ENCODE assay signal across 24 cellular contexts in genomic region chr3:84042717-84043116, GRCh38.
DNase-seq lines count a peak whose midpoint lies in the region; ATAC-seq, FAIRE-seq and TF ChIP-seq lines count a peak whose summit lies in the region.
"Had no signal": no experiment of that assay in that cellular context is flagged by ENCODE, and none has a peak within 500 bp of the region (broad histone marks: within the 10 kb centered on the region; RNA-seq: fewer than 3 reads in every experiment).

No MANE protein-coding gene starts in this region.

- ATAC-seq in GM19328 (IDR thresholded peaks at IDR 0.05; ENCODE audit: unreplicated experiment) (no peak), HG03039 (IDR thresholded peaks at IDR 0.05; ENCODE audit: unreplicated experiment) (no peak)
- ATAC-seq: A549, GM12878, GM23338 had no signal

- no peaks in the 10 kb centered on the region for H3F3A ChIP-seq in SU-DHL-6 (ENCODE audit: insufficient read depth)

- H3K4me2 ChIP-seq in SU-DHL-6 (ENCODE audit: low read depth, low read length, poor library complexity, severe bottlenecking) (no peak overlapping the region), osteoblast (ENCODE audit: insufficient read depth, low read length) (no peak overlapping the region)
- H3K4me2 ChIP-seq: A549; BLaER1 treated with 17β-estradiol and CSF1 and Interleukin-3, amounts not matched to agents 10 nM and 100 nM; GM23338 had no signal

- peak; percentile 27 for FAIRE-seq in H54 (lab: Jason Lieb, UNC)
- FAIRE-seq: A549, D721Med, GM12878, GM18507 had no signal

- H3K9me2 ChIP-seq in SU-DHL-6 (replicated peaks; ENCODE audit: insufficient read depth, low read length), result no peaks in the 10 kb centered on the region

- TF ChIP-seq CTCF in SU-DHL-6 (IDR thresholded peaks at IDR 0.05; ENCODE audit: insufficient read depth, low read length, poor library complexity, severe bottlenecking) (no peak), osteoblast (IDR thresholded peaks at IDR 0.05; ENCODE audit: extremely low read depth, low read depth, low read length) (no peak)

- H3K9me3 ChIP-seq in SU-DHL-6 (ENCODE audit: insufficient read depth, low read length) (no peaks in the 10 kb centered on the region), osteoblast (ENCODE audit: low read depth, low read length) (peaks cover 2% of the 10 kb centered on the region)
- H3K9me3 ChIP-seq: A549; BE2C; BLaER1 treated with 17β-estradiol and CSF1 and Interleukin-3, amounts not matched to agents 10 nM and 100 nM; HAP-1 had no signal

- H3K4me3 ChIP-seq in SU-DHL-6 (ENCODE audit: insufficient read depth, low read length, poor library complexity, severe bottlenecking) (no peak overlapping the region), osteoblast (ENCODE audit: insufficient read depth, low read length) (no peak overlapping the region)
- H3K4me3 ChIP-seq: A549; BLaER1 treated with 17β-estradiol and CSF1 and Interleukin-3, amounts not matched to agents 10 nM and 100 nM; GM12878; GM23338; HAP-1 had no signal

- H4K20me1 ChIP-seq in SU-DHL-6 (ENCODE audit: low read depth, low read length) (no peaks in the 10 kb centered on the region), osteoblast (ENCODE audit: insufficient read depth, low read length) (no peaks in the 10 kb centered on the region)
- H4K20me1 ChIP-seq: BLaER1 treated with 17β-estradiol and CSF1 and Interleukin-3, amounts not matched to agents 10 nM and 100 nM had no signal

- no peaks in the 10 kb centered on the region for H3K4me1 ChIP-seq in osteoblast (ENCODE audit: insufficient read depth, low read length)
- H3K4me1 ChIP-seq: A549, BE2C, HAP-1 had no signal

- DNase-seq in H54 (ENCODE audit: insufficient read length, low spot score) (no peak), osteoblast (ENCODE audit: insufficient read length, low spot score, missing footprints) (peak; percentile 13)
- DNase-seq in activated CD4-positive, CD25-positive, alpha-beta regulatory T cell treated with anti-CD3 and anti-CD28 coated beads, Interleukin-2, amount 50 U/mL, for 72 hours, result no peak
- DNase-seq: 8988T; ACHN; AML-193; BE2C; CD4-positive, alpha-beta T cell; CD8-positive, alpha-beta memory T cell; DMS 273 treated with DMSO at 0.1 percent for 48 hours; DMS79; EL; GDM1; HFFc6 had no signal

- H3K27me3 ChIP-seq in SU-DHL-6 (ENCODE audit: low read length) (no peaks in the 10 kb centered on the region), osteoblast (ENCODE audit: insufficient read depth, low read length) (no peaks in the 10 kb centered on the region)
- H3K27me3 ChIP-seq: BE2C; BLaER1 treated with 17β-estradiol and CSF1 and Interleukin-3, amounts not matched to agents 10 nM and 100 nM had no signal

- peak overlapping the region; percentile 14 for H2AFZ ChIP-seq in SU-DHL-6 (ENCODE audit: low read depth, low read length, severe bottlenecking)
- no peak overlapping the region for H2AFZ ChIP-seq in osteoblast (ENCODE audit: low read length)
- H2AFZ ChIP-seq: GM23338 had no signal

- TF ChIP-seq POLR2A in H54 (IDR thresholded peaks at IDR 0.05; ENCODE audit: low read depth, low read length), result no peak

- no peak overlapping the region for H3K9ac ChIP-seq in SU-DHL-6 (ENCODE audit: low read length)
- H3K9ac ChIP-seq: BLaER1 treated with 17β-estradiol and CSF1 and Interleukin-3, amounts not matched to agents 10 nM and 100 nM had no signal

- H3K79me2 ChIP-seq in SU-DHL-6 (ENCODE audit: insufficient read depth, low read length), result no peaks in the 10 kb centered on the region
- no peaks in the 10 kb centered on the region for H3K79me2 ChIP-seq in osteoblast (ENCODE audit: insufficient read depth, low read length)

- H3K27ac ChIP-seq in SU-DHL-6 (ENCODE audit: low read depth, low read length) (no peak overlapping the region), osteoblast (ENCODE audit: low read depth, low read length) (no peak overlapping the region)
- H3K27ac ChIP-seq: A549; BLaER1 treated with 17β-estradiol and CSF1 and Interleukin-3, amounts not matched to agents 10 nM and 100 nM had no signal

- H3K36me3 ChIP-seq in SU-DHL-6 (ENCODE audit: low read length), result no peaks in the 10 kb centered on the region
- H3K36me3 ChIP-seq in osteoblast (ENCODE audit: insufficient read depth, low read length), result no peaks in the 10 kb centered on the region
- H3K36me3 ChIP-seq: BE2C; BLaER1 treated with 17β-estradiol and CSF1 and Interleukin-3, amounts not matched to agents 10 nM and 100 nM; HAP-1 had no signal
